18 cellular contexts compared by ENCODE assay signal in the genomic region with DNA sequence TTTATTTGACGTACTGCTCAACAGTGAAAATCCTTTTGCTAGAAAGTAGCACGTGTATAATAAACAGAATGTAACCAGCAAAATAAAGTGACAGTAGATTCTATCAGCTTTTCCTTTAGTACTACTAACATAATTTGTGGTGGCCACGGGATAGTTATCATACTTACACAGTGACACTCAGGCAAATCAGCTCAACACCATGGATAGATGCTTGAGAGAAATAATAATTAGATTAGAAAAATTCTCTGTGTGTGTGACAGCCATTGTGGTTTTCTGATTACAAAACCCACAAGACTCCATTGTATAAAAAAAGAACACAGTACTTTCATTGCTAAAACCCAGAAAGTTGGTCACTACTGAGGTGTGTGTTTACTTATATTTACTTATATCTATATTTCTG.
DNase-seq lines count a peak whose midpoint lies in the region; TF ChIP-seq lines count a peak whose summit lies in the region.
"Had no signal": no experiment of that assay in that cellular context is flagged by ENCODE, and none has a peak within 500 bp of the region (broad histone marks: within the 10 kb centered on the region; RNA-seq: fewer than 3 reads in every experiment).

No MANE protein-coding gene starts in this region.

- DNase-seq in EL (peak; percentile 69), M059J (ENCODE audit: low read depth) (peak; percentile 89), astrocyte of the hippocampus (ENCODE audit: low read depth, low spot score) (peak; percentile 78), myocyte (ENCODE audit: low read depth) (peak; percentile 77), posterior cingulate gyrus (no peak), kidney tubule cell (ENCODE audit: low spot score) (no peak), transverse colon (no peak)
- no peak for DNase-seq in activated CD4-positive, alpha-beta T cell treated with anti-CD3 and anti-CD28 coated beads, Interleukin-2, amount 10 ng/mL, durations not matched to agents 24 days and 14 days
- DNase-seq: activated B cell treated with CpG ODN at 0.5 μM for 24 hours, activated gamma-delta T cell, BE2C, DMS 273 treated with DMSO at 0.1 percent for 48 hours, NCI-H1417, NCI-H345 had no signal

- TF ChIP-seq POLR2A in transverse colon (IDR thresholded peaks at IDR 0.05): no peak

- H3K27ac ChIP-seq in transverse colon: no peak overlapping the region
- H3K27ac ChIP-seq: neural progenitor cell had no signal

- no peak overlapping the region for H3K4me3 Mint-ChIP-seq in activated CD4-positive, alpha-beta T cell treated with anti-CD3 and anti-CD28 coated beads, Interleukin-2, amount 10 ng/mL, durations not matched to agents 24 days and 14 days
- H3K4me3 Mint-ChIP-seq: activated B cell treated with CpG ODN at 0.5 μM for 24 hours; brain; neural progenitor cell; stimulated activated effector memory CD8-positive, alpha-beta T cell treated with anti-CD3 and anti-CD28 coated beads, Interleukin-12 subunit alpha, Interleukin-12 subunit beta, amount 100 ng/mL, for 72 hours had no signal

- WGBS in transverse colon (ENCODE audit: low coverage in 1 of 2), 2 donors: 43 to 58% methylated on average over 3 of the region's 3 CpGs

- peaks cover 0 to 11% (median 0%) of the 10 kb centered on the region in 4 donors for H3K4me1 ChIP-seq in transverse colon
- H3K4me1 ChIP-seq: HAP-1, neural progenitor cell had no signal

- no peak overlapping the region for H3K27ac Mint-ChIP-seq in activated CD4-positive, alpha-beta T cell treated with anti-CD3 and anti-CD28 coated beads, Interleukin-2, amount 10 ng/mL, durations not matched to agents 24 days and 14 days
- H3K27ac Mint-ChIP-seq: activated B cell treated with CpG ODN at 0.5 μM for 24 hours; brain; neural progenitor cell; stimulated activated effector memory CD8-positive, alpha-beta T cell treated with anti-CD3 and anti-CD28 coated beads, Interleukin-12 subunit alpha, Interleukin-12 subunit beta, amount 100 ng/mL, for 72 hours had no signal

- in situ Hi-C loops in transverse colon (cut with MboI; ENCODE audit: low pct_ligation_motif_present in 1 of 4, low pct_unique_long_range_greater_than_20kb in 1 of 4, low sequenced_read_pairs in 3 of 4): no loop called here

- H3K4me1 Mint-ChIP-seq in activated CD4-positive, alpha-beta T cell treated with anti-CD3 and anti-CD28 coated beads, Interleukin-2, amount 10 ng/mL, durations not matched to agents 24 days and 14 days: no peaks in the 10 kb centered on the region
- H3K4me1 Mint-ChIP-seq: activated B cell treated with CpG ODN at 0.5 μM for 24 hours; neural progenitor cell; stimulated activated effector memory CD8-positive, alpha-beta T cell treated with anti-CD3 and anti-CD28 coated beads, Interleukin-12 subunit alpha, Interleukin-12 subunit beta, amount 100 ng/mL, for 72 hours had no signal

- H3K9me3 ChIP-seq in transverse colon: no peaks in the 10 kb centered on the region
- H3K9me3 ChIP-seq: BE2C, HAP-1 had no signal

- no peak for TF ChIP-seq CTCF in transverse colon (IDR thresholded peaks at IDR 0.05)

- H3K36me3 Mint-ChIP-seq in activated CD4-positive, alpha-beta T cell treated with anti-CD3 and anti-CD28 coated beads, Interleukin-2, amount 10 ng/mL, durations not matched to agents 24 days and 14 days (ENCODE audit: low read depth): no peaks in the 10 kb centered on the region
- H3K36me3 Mint-ChIP-seq: brain; neural progenitor cell; stimulated activated effector memory CD8-positive, alpha-beta T cell treated with anti-CD3 and anti-CD28 coated beads, Interleukin-12 subunit alpha, Interleukin-12 subunit beta, amount 100 ng/mL, for 72 hours had no signal

- no peak overlapping the region for H3K4me3 ChIP-seq in transverse colon
- H3K4me3 ChIP-seq: HAP-1, neural progenitor cell had no signal

- no peaks in the 10 kb centered on the region for H3K27me3 ChIP-seq in transverse colon
- H3K27me3 ChIP-seq: BE2C, neural progenitor cell had no signal

- TF ChIP-seq EP300 in transverse colon (IDR thresholded peaks at IDR 0.05; ENCODE audit: low read depth): no peak

- no peaks in the 10 kb centered on the region for H3K27me3 Mint-ChIP-seq in activated CD4-positive, alpha-beta T cell treated with anti-CD3 and anti-CD28 coated beads, Interleukin-2, amount 10 ng/mL, durations not matched to agents 24 days and 14 days
- H3K27me3 Mint-ChIP-seq: activated B cell treated with CpG ODN at 0.5 μM for 24 hours, brain had no signal

- intact Hi-C loops in posterior cingulate gyrus (cut with DNase I) (loop anchor here (10.0 kb wide), 1 partner anchor 525 kb away; no protein-coding TSS in a partner anchor), transverse colon (cut with DNase I; ENCODE audit: low total_unique reads) (no loop called here)
- intact Hi-C loops in activated CD4-positive, alpha-beta T cell treated with anti-CD3 and anti-CD28 coated beads, Interleukin-2, amount 10 ng/mL, durations not matched to agents 24 days and 14 days (cut with micrococcal nuclease): no loop called here

- H3K9me3 Mint-ChIP-seq in activated CD4-positive, alpha-beta T cell treated with anti-CD3 and anti-CD28 coated beads, Interleukin-2, amount 10 ng/mL, durations not matched to agents 24 days and 14 days: no peaks in the 10 kb centered on the region
- H3K9me3 Mint-ChIP-seq: activated B cell treated with CpG ODN at 0.5 μM for 24 hours; neural progenitor cell; stimulated activated effector memory CD8-positive, alpha-beta T cell treated with anti-CD3 and anti-CD28 coated beads, Interleukin-12 subunit alpha, Interleukin-12 subunit beta, amount 100 ng/mL, for 72 hours had no signal

- H3K36me3 ChIP-seq in transverse colon: no peaks in the 10 kb centered on the region
- H3K36me3 ChIP-seq: BE2C, HAP-1, neural progenitor cell had no signal

Comparison
In these comparisons a context has a peak if more than half of its experiments do, and no peak if none do; other contexts are left out.
1. DNase-seq: peak in EL (single experiment), M059J (single experiment), astrocyte of the hippocampus (single experiment) and myocyte (single experiment); none in posterior cingulate gyrus (0 of 10), kidney tubule cell (single experiment), transverse colon (single experiment) and activated CD4-positive, alpha-beta T cell treated with anti-CD3 and anti-CD28 coated beads, Interleukin-2, amount 10 ng/mL, durations not matched to agents 24 days and 14 days (single experiment).